19 cellular contexts compared by ENCODE assay signal in the genomic region with DNA sequence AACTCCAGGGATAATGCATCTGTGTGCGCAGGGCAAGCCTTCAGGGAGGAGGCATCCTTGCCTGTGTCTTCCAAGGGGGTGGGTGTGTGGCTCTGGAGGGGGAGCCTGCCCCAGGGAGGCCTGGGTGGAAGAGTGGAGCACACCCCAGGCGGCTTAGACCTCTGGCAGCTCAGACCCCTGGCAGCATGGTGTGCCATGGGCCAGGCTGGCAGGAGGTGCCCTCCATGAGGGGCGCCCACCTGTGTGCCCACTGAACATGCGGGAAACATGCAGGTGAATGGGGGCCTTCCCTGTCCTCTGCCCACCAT. TPM values are rescaled to one million over a fixed set of nuclear protein-coding genes. Genes with fewer than 3 reads are reported as not detected.
DNase-seq lines count a peak whose midpoint lies in the region; ATAC-seq, FAIRE-seq and TF ChIP-seq lines count a peak whose summit lies in the region.
"Had no signal": no experiment of that assay in that cellular context is flagged by ENCODE, and none has a peak within 500 bp of the region (broad histone marks: within the 10 kb centered on the region; RNA-seq: fewer than 3 reads in every experiment).

No MANE protein-coding gene starts in this region.

- no peak for ATAC-seq in psoas muscle
- ATAC-seq in activated T-cell treated with anti-CD3 and anti-CD28 coated beads, Interleukin-2, amount 50 U/mL, for 72 hours (replicated peaks in 1 of 2), result no peak
- ATAC-seq in HG03342 (IDR thresholded peaks at IDR 0.05; ENCODE audit: unreplicated experiment), result no peak

- H3K4me1 ChIP-seq in esophagus squamous epithelium, result peaks cover 66 to 91% (median 72%) of the 10 kb centered on the region in 3 donors
- H3K4me1 ChIP-seq in psoas muscle, result peaks cover 77% of the 10 kb centered on the region
- H3K4me1 ChIP-seq in HAP-1, result peaks cover 11% of the 10 kb centered on the region

- H3K36me3 ChIP-seq in esophagus squamous epithelium (no peaks in the 10 kb centered on the region), psoas muscle (ENCODE audit: insufficient read depth in 1 of 2, low read depth in 1 of 2) (no peaks in the 10 kb centered on the region), HAP-1 (replicated peaks) (peaks cover 5% of the 10 kb centered on the region; the same call in 1 of the 2 replicates)
- H3K36me3 ChIP-seq: sigmoid colon had no signal

- H3K27ac ChIP-seq in C4-2B (peak overlapping the region; percentile 85), VCaP (peak overlapping the region; percentile 86; the same call in 1 of the 2 replicates), esophagus squamous epithelium (peak overlapping the region; percentile 86 to 96 (median 88)), psoas muscle (peak overlapping the region; percentile 76)

- TF ChIP-seq CTCF in C4-2B (conservative IDR thresholded peaks at IDR 0.05) (no peak), VCaP (conservative IDR thresholded peaks at IDR 0.05) (no peak), esophagus squamous epithelium (IDR thresholded peaks at IDR 0.05) (no peak), psoas muscle (IDR thresholded peaks at IDR 0.05) (no peak)

- H3K9me3 ChIP-seq in esophagus squamous epithelium (no peaks in the 10 kb centered on the region), psoas muscle (no peaks in the 10 kb centered on the region), HAP-1 (no peaks in the 10 kb centered on the region)
- H3K9me3 ChIP-seq: sigmoid colon had no signal

- H3K27ac Mint-ChIP-seq in activated T-cell treated with anti-CD3 and anti-CD28 coated beads, Interleukin-2, amount 50 U/mL, for 72 hours, result no peak overlapping the region

- H3K27me3 ChIP-seq in esophagus squamous epithelium (peaks cover 0 to 48% (median 0%) of the 10 kb centered on the region in 4 donors), psoas muscle (ENCODE audit: insufficient read depth in 3 of 3, low read length in 2 of 3) (no peaks in the 10 kb centered on the region), HAP-1 (ENCODE audit: low read depth) (peaks cover 15% of the 10 kb centered on the region)

- peak overlapping the region in 1 of 2 donors; percentile 64 for H3K4me3 Mint-ChIP-seq in activated T-cell treated with anti-CD3 and anti-CD28 coated beads, Interleukin-2, amount 50 U/mL, for 72 hours

- TF ChIP-seq POLR2A in esophagus squamous epithelium (IDR thresholded peaks at IDR 0.05), result no peak
- TF ChIP-seq POLR2A in H54 (IDR thresholded peaks at IDR 0.05; ENCODE audit: low read depth, low read length), result no peak

- no peaks in the 10 kb centered on the region for H3K27me3 Mint-ChIP-seq in activated T-cell treated with anti-CD3 and anti-CD28 coated beads, Interleukin-2, amount 50 U/mL, for 72 hours (ENCODE audit: low read depth)

- WGBS in esophagus squamous epithelium, 2 donors, result 82% methylated on average over 2 of the region's 4 CpGs; no CpG with 5 or more reads in 1 of the 2 donors
- WGBS in psoas muscle, 3 donors, result 39 to 54% (median 46%) methylated on average over 4 of the region's 4 CpGs

- FAIRE-seq in H54 (lab: Jason Lieb, UNC), result no peak
- FAIRE-seq: GM12878 had no signal

- H3K36me3 Mint-ChIP-seq in activated T-cell treated with anti-CD3 and anti-CD28 coated beads, Interleukin-2, amount 50 U/mL, for 72 hours (ENCODE audit: insufficient read depth in 2 of 2), result peaks cover 0 to 3% of the 10 kb centered on the region in 2 donors

- H3K4me1 Mint-ChIP-seq in activated T-cell treated with anti-CD3 and anti-CD28 coated beads, Interleukin-2, amount 50 U/mL, for 72 hours (ENCODE audit: low read depth), result peaks cover 44% of the 10 kb centered on the region

- intact Hi-C loops in esophagus squamous epithelium (cut with DNase I), result no loop called here
- intact Hi-C loops in psoas muscle (cut with DNase I), result loop anchor here (5.0 kb wide), 3 partner anchors 115 to 340 kb away; a partner anchor contains a TSS

- DNase-seq in esophagus squamous epithelium (lab: John Stamatoyannopoulos, UW) (no peak), psoas muscle (no peak), H54 (ENCODE audit: insufficient read length, low spot score) (no peak), HAP-1 (ENCODE audit: low spot score in 2 of 2) (no peak)
- DNase-seq in activated T-cell treated with anti-CD3 and anti-CD28 coated beads, Interleukin-2, amount 50 U/mL, for 72 hours, result no peak
- DNase-seq: activated B cell treated with CpG ODN at 0.5 μM for 24 hours, GF-D8, Kasumi-1, NCI-H1105, NCI-H2081 treated with DMSO at 0.1 percent for 48 hours, NCI-H510A, SHP77 treated with DMSO at 0.1 percent for 48 hours had no signal

- in situ Hi-C loops in HAP-1 (cut with MboI; ENCODE audit: low sequenced_read_pairs), result no loop called here

- H3K4me3 ChIP-seq in esophagus squamous epithelium, result no peak overlapping the region
- H3K4me3 ChIP-seq in psoas muscle, result peak overlapping the region; percentile 52
- H3K4me3 ChIP-seq in HAP-1, result no peak overlapping the region

- no peaks in the 10 kb centered on the region for H3K9me3 Mint-ChIP-seq in activated T-cell treated with anti-CD3 and anti-CD28 coated beads, Interleukin-2, amount 50 U/mL, for 72 hours
- H3K9me3 Mint-ChIP-seq: activated B cell treated with CpG ODN at 0.5 μM for 24 hours had no signal

RNA-seq across cellular contexts. Expression of a gene that starts 1.1 kb away (rescaled TPM):
- 10 to 100 TPM; 11.8 to 29.1 (median 17.0) TPM for total RNA-seq in esophagus squamous epithelium
- 10 to 100 TPM; 29.0 to 45.1 (median 35.3) TPM for total RNA-seq in psoas muscle
- polyA plus RNA-seq in psoas muscle, result 10 to 100 TPM; 30.3 to 32.4 (median 31.9) TPM
- total RNA-seq in activated T-cell treated with anti-CD3 and anti-CD28 coated beads, Interleukin-2, amount 50 U/mL, for 72 hours, result 10 to 100 TPM; 44.6 to 49.7 TPM

RNA-seq across cellular contexts. Expression of a gene that starts 2.6 kb away (rescaled TPM):
- total RNA-seq in esophagus squamous epithelium (under 1 TPM in 3 of 4 donors, not detected in 1; 0.35 to 0.76 (median 0.70) TPM), psoas muscle (under 1 TPM; 0.18 to 0.77 (median 0.45) TPM)
- polyA plus RNA-seq in psoas muscle, result under 1 TPM in 2 of 3 donors, not detected in 1; 0.13 to 0.14 TPM
- under 1 TPM in 1 of 2 donors, not detected in 1; 0.49 TPM for total RNA-seq in activated T-cell treated with anti-CD3 and anti-CD28 coated beads, Interleukin-2, amount 50 U/mL, for 72 hours
- total RNA-seq: activated B cell treated with CpG ODN at 0.5 μM for 24 hours; HT1080; T-helper 1 cell treated with Interleukin-12 subunit alpha and Interleukin-12 subunit beta and Interleukin-4 antibody, amounts not matched to agents 30 ng/mL and 1 ng/mL, for 36 hours had no signal

RNA-seq across cellular contexts. Expression of a gene that starts 28.7 kb away (rescaled TPM):
- total RNA-seq in esophagus squamous epithelium, result 10 to 100 TPM; 13.8 to 39.5 (median 19.6) TPM
- 10 to 100 TPM in 2 of 4 donors, 1 to 10 TPM in 2; 6.2 to 10.6 (median 8.9) TPM for total RNA-seq in psoas muscle
- polyA plus RNA-seq in psoas muscle, result 10 to 100 TPM in 1 of 3 donors, 1 to 10 TPM in 2; 6.6 to 10.8 (median 8.2) TPM
- 100 to 1,000 TPM; 141 to 175 TPM for total RNA-seq in activated T-cell treated with anti-CD3 and anti-CD28 coated beads, Interleukin-2, amount 50 U/mL, for 72 hours

RNA-seq across cellular contexts. Expression of a gene that starts 51.4 kb away (rescaled TPM):
- total RNA-seq in esophagus squamous epithelium (10 to 100 TPM; 26.1 to 34.3 (median 31.5) TPM), psoas muscle (under 1 TPM; 0.04 to 0.60 (median 0.13) TPM)
- polyA plus RNA-seq in psoas muscle, result under 1 TPM in 2 of 3 donors, not detected in 1; 0.05 to 0.12 TPM
- 10 to 100 TPM; 13.9 to 26.3 TPM for total RNA-seq in activated T-cell treated with anti-CD3 and anti-CD28 coated beads, Interleukin-2, amount 50 U/mL, for 72 hours

RNA-seq across cellular contexts. Expression of a gene that starts 59.1 kb away (rescaled TPM):
- total RNA-seq in esophagus squamous epithelium, result 10 to 100 TPM in 3 of 4 donors, 1 to 10 TPM in 1; 8.2 to 33.9 (median 11.3) TPM
- total RNA-seq in psoas muscle, result 1 to 10 TPM in 3 of 4 donors, under 1 TPM in 1; 0.97 to 3.9 (median 3.1) TPM
- 1 to 10 TPM; 1.8 to 3.0 (median 2.6) TPM for polyA plus RNA-seq in psoas muscle
- total RNA-seq in activated T-cell treated with anti-CD3 and anti-CD28 coated beads, Interleukin-2, amount 50 U/mL, for 72 hours, result 10 to 100 TPM; 34.8 to 39.2 TPM
